ENCODE assay signal across 23 cellular contexts in the genomic region with DNA sequence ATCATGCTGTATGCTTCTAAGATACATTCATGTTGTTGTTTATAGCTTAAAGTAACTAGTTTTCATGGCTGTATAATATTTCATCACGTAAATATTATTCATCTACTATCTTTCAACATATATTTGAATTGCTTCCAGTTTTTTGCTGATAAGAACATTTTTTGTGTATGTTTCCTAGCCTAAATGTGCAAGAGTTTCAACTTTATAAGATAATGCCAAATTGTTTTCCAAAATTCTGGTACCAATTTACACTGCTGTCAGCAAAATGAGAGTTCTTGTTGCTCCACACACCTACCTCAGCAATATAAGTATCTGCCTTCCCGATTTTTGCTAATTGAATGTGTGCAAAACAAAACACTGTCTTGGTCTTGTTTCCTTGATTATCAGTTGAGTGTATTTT.
"Had no signal": no experiment of that assay in that cellular context is flagged by ENCODE, and none has a peak within 500 bp of the region (broad histone marks: within the 10 kb centered on the region; RNA-seq: fewer than 3 reads in every experiment).

No MANE protein-coding gene starts in this region.

- H3K4me3 ChIP-seq: coronary artery, dorsolateral prefrontal cortex, esophagus squamous epithelium, gastrocnemius medialis, heart right ventricle, left lung, lower lobe of right lung had no signal

- DNase-seq: dermis blood vessel endothelial cell; dorsolateral prefrontal cortex; effector CD4-positive, alpha-beta T cell; effector memory CD4-positive, alpha-beta T cell; esophagus squamous epithelium; foreskin fibroblast; foreskin melanocyte; gastrocnemius medialis; glutamatergic neuron; head of caudate nucleus; heart right ventricle; hippocampal formation; left cardiac atrium; left lung; left ventricle myocardium superior; lower lobe of right lung; mesenchymal stem cell; naive thymus-derived CD4-positive, alpha-beta T cell had no signal

- H3K4me1 ChIP-seq: esophagus squamous epithelium, gastrocnemius medialis, heart right ventricle, left lung, lower lobe of right lung had no signal

- H3K36me3 ChIP-seq: esophagus squamous epithelium, gastrocnemius medialis, heart right ventricle, left lung, lower lobe of right lung had no signal

- FAIRE-seq: colon, endothelial cell of umbilical vein, islet of Langerhans, keratinocyte had no signal

- H3K27ac ChIP-seq: coronary artery, dorsolateral prefrontal cortex, esophagus squamous epithelium, gastrocnemius medialis, heart right ventricle, left lung, lower lobe of right lung had no signal

- H3K9me3 ChIP-seq: esophagus squamous epithelium, gastrocnemius medialis had no signal

- H3K27me3 ChIP-seq: dorsolateral prefrontal cortex, esophagus squamous epithelium, gastrocnemius medialis, heart right ventricle, left lung had no signal

- ATAC-seq: gastrocnemius medialis; heart right ventricle; left cardiac atrium; left lung; left ventricle myocardium superior; lower lobe of right lung; naive thymus-derived CD4-positive, alpha-beta T cell had no signal
